ENCODE assay signal across 8 cellular contexts in the genomic region with DNA sequence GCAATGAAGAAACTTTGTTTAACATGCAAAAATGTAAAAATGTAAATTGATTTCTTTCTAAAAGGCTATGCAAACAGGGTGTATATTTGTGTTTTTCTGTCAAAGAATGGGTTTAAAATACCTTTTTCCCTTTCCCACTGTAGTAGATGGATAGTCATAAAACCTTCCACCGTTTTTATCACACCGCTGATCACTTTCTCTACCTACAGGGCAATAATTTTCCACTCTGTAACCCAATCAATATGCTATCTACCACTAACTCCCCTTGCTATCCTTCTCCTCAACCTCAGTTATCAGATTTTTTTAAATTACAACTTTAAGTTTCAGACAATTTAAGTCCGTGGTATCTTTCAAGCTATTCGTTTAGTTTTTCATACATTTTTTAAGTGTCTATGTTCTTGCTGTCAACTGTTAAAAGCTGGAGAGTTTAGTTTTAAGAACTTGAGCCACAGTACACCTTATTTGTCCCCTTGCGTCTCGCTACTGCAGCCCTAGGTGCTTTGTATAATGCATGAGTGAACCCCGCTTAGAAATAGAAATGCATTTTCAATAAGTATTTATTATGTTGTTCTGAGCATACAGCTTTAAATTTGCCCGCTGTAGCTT.
DNase-seq lines count a peak whose midpoint lies in the region; FAIRE-seq and TF ChIP-seq lines count a peak whose summit lies in the region.

No MANE protein-coding gene starts in this region.

- no peak overlapping the region for H3K56ac ChIP-seq in H1 (replicated peaks; ENCODE audit: insufficient read length, low read depth, low read length)

- TF ChIP-seq POLR2A in H1 (IDR thresholded peaks at IDR 0.05; ENCODE audit: control extremely low read depth in 1 of 2, low read depth in 2 of 2, low read length in 2 of 2) (no peak), ovary (IDR thresholded peaks at IDR 0.05) (no peak)

- no peak overlapping the region for H4K8ac ChIP-seq in H1 (ENCODE audit: extremely low read depth, insufficient read depth, low read length)

- H2AK5ac ChIP-seq in H1 (ENCODE audit: low read depth, low read length), result no peak overlapping the region

- peak overlapping the region; percentile 68; the same call in 1 of the 2 replicates for H2AFZ ChIP-seq in H1 (ENCODE audit: low read length)

- no peak overlapping the region for H3K14ac ChIP-seq in H1 (ENCODE audit: insufficient read length)

- H3K79me1 ChIP-seq in H1 (ENCODE audit: low read depth, low read length), result no peaks in the 10 kb centered on the region

- H3K4me1 ChIP-seq in H1 (replicated peaks in 1 of 4; ENCODE audit: control insufficient read depth in 3 of 4, insufficient read depth in 4 of 4, low read length in 3 of 4) (peaks cover 2 to 8% (median 5%) of the 10 kb centered on the region in 4 experiments; a peak in 6 of 7 replicates), ovary (ENCODE audit: insufficient read depth) (no peaks in the 10 kb centered on the region)

- POLR2A ChIA-PET in H1 (lab: Charles Lee; ENCODE audit: partially characterized antibody), result interaction anchor here (0.9 to 1.3 kb wide), 6 partner anchors 14 to 168 kb away, joined by 3 to 8 read pairs (median 4); a partner anchor contains a TSS

- no peak overlapping the region for H2BK120ac ChIP-seq in H1 (replicated peaks; ENCODE audit: low read depth, low read length)

- H3K36me3 ChIP-seq in H1 (ENCODE audit: control insufficient read depth in 2 of 4, insufficient read depth in 4 of 4, low read length in 3 of 4) (no peaks in the 10 kb centered on the region), ovary (no peaks in the 10 kb centered on the region)

- intact Hi-C loops in ovary (cut with DNase I), result loop anchor here in 3 of 4 donors (2.0 to 10.0 kb wide), 6 partner anchors 91 to 499 kb away; a partner anchor contains a TSS

- H3K9ac ChIP-seq in H1 (replicated peaks in 1 of 4; ENCODE audit: extremely low read depth in 1 of 4, low read depth in 3 of 4, low read length in 3 of 4), result peak overlapping the region in 1 of 4 experiments; percentile 36; a peak in 1 of 7 replicates

- H3K4ac ChIP-seq in H1 (replicated peaks; ENCODE audit: insufficient read length, low read depth, low read length), result no peak overlapping the region

- H3K23me2 ChIP-seq in H1 (ENCODE audit: low read depth, low read length), result peaks cover 2% of the 10 kb centered on the region; the same call in 1 of the 2 replicates

- DNase-seq in DMS79 treated with DMSO at 0.1 percent for 48 hours (lab: John Stamatoyannopoulos, UW), result peak; percentile 94
- peak; percentile 71 for DNase-seq in NCI-H526 treated with DMSO at 0.1 percent for 48 hours (lab: John Stamatoyannopoulos, UW)
- no peak for DNase-seq in H1 (ENCODE audit: low read depth in 1 of 2, low spot score in 2 of 2)
- DNase-seq in ovary, result no peak
- DNase-seq in stimulated activated CD4-positive, alpha-beta T cell treated with anti-CD3 and anti-CD28 coated beads, Interleukin-2, amount 100 ng/mL, for 48 hours, result no peak
- DNase-seq in NCI-H748 treated with DMSO at 0.1 percent for 48 hours (lab: John Stamatoyannopoulos, UW), result no peak
- no peak for DNase-seq in NCI-H187 treated with DMSO at 0.1 percent for 48 hours (lab: John Stamatoyannopoulos, UW)
- no peak for DNase-seq in OCI-M2 (lab: John Stamatoyannopoulos, UW; ENCODE audit: unreplicated experiment)

- H3K4me2 ChIP-seq in H1 (ENCODE audit: insufficient read depth in 1 of 2, low read depth in 2 of 2, low read length in 2 of 2), result peak overlapping the region; percentile 67 to 75

- H2BK15ac ChIP-seq in H1 (ENCODE audit: low read length), result no peak overlapping the region

- no peak overlapping the region for H4K91ac ChIP-seq in H1 (replicated peaks; ENCODE audit: insufficient read length, low read length)

- TF ChIP-seq EP300 in H1 (IDR thresholded peaks at IDR 0.05; ENCODE audit: borderline replicate concordance in 1 of 2, low read depth in 2 of 2, low read length in 2 of 2), result no peak
- TF ChIP-seq EP300 in ovary (IDR thresholded peaks at IDR 0.05), result no peak

- H3K9me3 ChIP-seq in H1 (ENCODE audit: insufficient read depth in 2 of 2, low read depth in 1 of 2, low read length in 1 of 2) (no peaks in the 10 kb centered on the region), ovary (no peaks in the 10 kb centered on the region)

- H4K20me1 ChIP-seq in H1 (replicated peaks in 1 of 2; ENCODE audit: control insufficient read depth in 1 of 2, insufficient read depth in 2 of 2, low read length in 2 of 2), result no peaks in the 10 kb centered on the region

- no peak for FAIRE-seq in H1 (lab: Jason Lieb, UNC)

- H3K27me3 ChIP-seq in H1 (replicated peaks in 1 of 4; ENCODE audit: control insufficient read depth in 3 of 4, extremely low read depth in 1 of 4, insufficient read depth in 3 of 4, low read length in 3 of 4) (no peaks in the 10 kb centered on the region; a peak in 1 of 7 replicates), ovary (no peaks in the 10 kb centered on the region)

- no peak overlapping the region for H4K5ac ChIP-seq in H1 (ENCODE audit: insufficient read length, low read depth, low read length)

- H3K4me3 ChIP-seq in H1 (ENCODE audit: extremely low read depth in 1 of 4, insufficient read depth in 2 of 4, low read depth in 3 of 4, low read length in 4 of 4), result peak overlapping the region; percentile 51 to 85 (median 64); a peak in 7 of 8 replicates
- peak overlapping the region; percentile 79 for H3K4me3 ChIP-seq in ovary

- H3K18ac ChIP-seq in H1 (ENCODE audit: extremely low read depth, low read length), result no peak overlapping the region; the same call in 1 of the 2 replicates

- no peak overlapping the region for H2BK5ac ChIP-seq in H1 (ENCODE audit: low read depth, low read length)

- no peaks in the 10 kb centered on the region for H3K79me2 ChIP-seq in H1 (ENCODE audit: control insufficient read depth in 1 of 2, insufficient read depth in 2 of 2, low read length in 2 of 2)

- CTCF ChIA-PET in H1 (lab: Charles Lee; ENCODE audit: partially characterized antibody), result interaction anchor here (1.4 to 2.1 kb wide), 3 partner anchors 22 to 121 kb away, joined by 5 to 9 read pairs (median 5); no protein-coding TSS in a partner anchor

- H3K23ac ChIP-seq in H1 (ENCODE audit: insufficient read length), result no peak overlapping the region

- no peak for TF ChIP-seq CTCF in H1 (IDR thresholded peaks at IDR 0.05; ENCODE audit: control extremely low read depth in 1 of 3, insufficient read depth in 1 of 3, low read depth in 1 of 3, low read length in 3 of 3)
- TF ChIP-seq CTCF in ovary (IDR thresholded peaks at IDR 0.05), result no peak

- H3K27ac ChIP-seq in H1 (ENCODE audit: low read depth, low read length) (0 out of 2 replicates have a peak overlapping the region, but pooled peaks have one; percentile 82), ovary (peak overlapping the region; percentile 88 to 97)

- no peak overlapping the region for H2BK12ac ChIP-seq in H1 (ENCODE audit: low read depth, low read length)

- TF ChIP-seq RAD21 in H1 (IDR thresholded peaks at IDR 0.05 in 1 of 2, conservative IDR thresholded peaks at IDR 0.05 in 1 of 2; ENCODE audit: low read depth in 2 of 2, low read length in 2 of 2), result no peak

- 13% methylated on average over 8 of the region's 8 CpGs; no CpG with 5 or more reads in 1 of the 2 experiments for WGBS in H1 (ENCODE audit: extremely low coverage in 1 of 2, insufficient coverage in 1 of 2, insufficient read length in 1 of 2, insufficient replicate concordance in 2 of 2, low coverage in 1 of 2, low lambda C conversion rate in 2 of 2, missing lambda C conversion rate in 1 of 2), 2 experiments
- 6 to 8% (median 6%) methylated on average over 8 of the region's 8 CpGs for WGBS in ovary, 3 donors

- 0 out of 2 replicates have a peak overlapping the region, but pooled peaks have one; percentile 5 for H2BK20ac ChIP-seq in H1 (ENCODE audit: low read length)

TF ChIP-seq in H1, 55 proteins besides CTCF, POLR2A, EP300 and RAD21:
- TF ChIP-seq, protein P1, sequence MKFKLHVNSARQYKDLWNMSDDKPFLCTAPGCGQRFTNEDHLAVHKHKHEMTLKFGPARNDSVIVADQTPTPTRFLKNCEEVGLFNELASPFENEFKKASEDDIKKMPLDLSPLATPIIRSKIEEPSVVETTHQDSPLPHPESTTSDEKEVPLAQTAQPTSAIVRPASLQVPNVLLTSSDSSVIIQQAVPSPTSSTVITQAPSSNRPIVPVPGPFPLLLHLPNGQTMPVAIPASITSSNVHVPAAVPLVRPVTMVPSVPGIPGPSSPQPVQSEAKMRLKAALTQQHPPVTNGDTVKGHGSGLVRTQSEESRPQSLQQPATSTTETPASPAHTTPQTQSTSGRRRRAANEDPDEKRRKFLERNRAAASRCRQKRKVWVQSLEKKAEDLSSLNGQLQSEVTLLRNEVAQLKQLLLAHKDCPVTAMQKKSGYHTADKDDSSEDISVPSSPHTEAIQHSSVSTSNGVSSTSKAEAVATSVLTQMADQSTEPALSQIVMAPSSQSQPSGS (IDR thresholded peaks at IDR 0.05; ENCODE audit: low read length), result no peak
- TF ChIP-seq EZH2 (IDR thresholded peaks at IDR 0.05; ENCODE audit: low read depth, low read length, severe bottlenecking) (no peak), RXRA (IDR thresholded peaks at IDR 0.05; ENCODE audit: insufficient read depth, low read depth, low read length) (no peak), CREB1 (IDR thresholded peaks at IDR 0.05) (no peak)
TF ChIP-seq in H1: peak in this region for 0.

Comparison
In these comparisons a context has a peak if more than half of its experiments do, and no peak if none do; other contexts are left out.
1. DNase-seq: peak in DMS79 treated with DMSO at 0.1 percent for 48 hours (single experiment) and NCI-H526 treated with DMSO at 0.1 percent for 48 hours (single experiment); none in H1 (0 of 2), ovary (0 of 5), stimulated activated CD4-positive, alpha-beta T cell treated with anti-CD3 and anti-CD28 coated beads, Interleukin-2, amount 100 ng/mL, for 48 hours (0 of 2), NCI-H748 treated with DMSO at 0.1 percent for 48 hours (single experiment), NCI-H187 treated with DMSO at 0.1 percent for 48 hours (single experiment) and OCI-M2 (single experiment).